Comparison of ENCODE assay signal across 9 cellular contexts in genomic region chr1:32876341-32877210, GRCh38. TPM values are rescaled to one million over a fixed set of nuclear protein-coding genes. Genes with fewer than 3 reads are reported as not detected.
DNase-seq lines count a peak whose midpoint lies in the region; ATAC-seq and TF ChIP-seq lines count a peak whose summit lies in the region.
"Had no signal": no experiment of that assay in that cellular context is flagged by ENCODE, and none has a peak within 500 bp of the region (broad histone marks: within the 10 kb centered on the region; RNA-seq: fewer than 3 reads in every experiment).

No MANE protein-coding gene starts in this region.

- intact Hi-C loops in esophagus squamous epithelium (cut with DNase I), result loop anchor here (10.0 kb wide), 1 partner anchor 162 kb away; no protein-coding TSS in a partner anchor

- H3K27me3 ChIP-seq in esophagus squamous epithelium, result peaks cover 0 to 59% (median 0%) of the 10 kb centered on the region in 4 donors

- WGBS in esophagus squamous epithelium, 2 donors, result 64 to 81% methylated on average over 4 to 6 of the region's 16 CpGs

- CTCF ChIA-PET in GM10248 (lab: Yijun Ruan, JAX), result interaction anchor here (0.6 to 7.0 kb wide), 29 partner anchors 10 to 475 kb away, joined by 3 to 55 read pairs (median 6); partner anchors contain the start of genes AZIN2 and HPCA
- CTCF ChIA-PET in activated CD8-positive, alpha-beta memory T cell treated with anti-CD3 and anti-CD28 coated beads, Interleukin-2, amount 10 ng/mL, durations not matched to agents 7 days and 5 days (lab: Charles Lee), result interaction anchor here (0.8 to 6.7 kb wide), 20 partner anchors 9 to 356 kb away, joined by 3 to 101 read pairs (median 4); partner anchors contain the start of gene HPCA

- no peaks in the 10 kb centered on the region for H3K9me3 Mint-ChIP-seq in activated CD8-positive, alpha-beta memory T cell treated with anti-CD3 and anti-CD28 coated beads, Interleukin-2, amount 10 ng/mL, durations not matched to agents 7 days and 5 days (ENCODE audit: low read depth)
- no peaks in the 10 kb centered on the region for H3K9me3 Mint-ChIP-seq in nephron progenitor cell

- H3K4me1 Mint-ChIP-seq in activated CD8-positive, alpha-beta memory T cell treated with anti-CD3 and anti-CD28 coated beads, Interleukin-2, amount 10 ng/mL, durations not matched to agents 7 days and 5 days, result peaks cover 2% of the 10 kb centered on the region
- peaks cover 50% of the 10 kb centered on the region for H3K4me1 Mint-ChIP-seq in nephron progenitor cell

- no peak overlapping the region for H3K27ac ChIP-seq in esophagus squamous epithelium

- no peak overlapping the region for H3K4me3 ChIP-seq in esophagus squamous epithelium

- H3K9me3 ChIP-seq in esophagus squamous epithelium, result no peaks in the 10 kb centered on the region

- H3K27me3 Mint-ChIP-seq in activated CD8-positive, alpha-beta memory T cell treated with anti-CD3 and anti-CD28 coated beads, Interleukin-2, amount 10 ng/mL, durations not matched to agents 7 days and 5 days, result peaks cover 50% of the 10 kb centered on the region
- H3K27me3 Mint-ChIP-seq in nephron progenitor cell (ENCODE audit: low read depth, poor library complexity), result peaks cover 4% of the 10 kb centered on the region

- peaks cover 5 to 28% (median 6%) of the 10 kb centered on the region in 3 donors for H3K4me1 ChIP-seq in esophagus squamous epithelium

- peak; percentile 16 for DNase-seq in A172 (ENCODE audit: low spot score)
- DNase-seq in GM10248 (ENCODE audit: extremely low spot score), result peak; percentile 80
- DNase-seq in NCI-H2196 treated with DMSO at 0.1 percent for 48 hours (lab: John Stamatoyannopoulos, UW; ENCODE audit: unreplicated experiment), result peak; percentile 17
- peak; percentile 70 for DNase-seq in activated CD8-positive, alpha-beta memory T cell treated with anti-CD3 and anti-CD28 coated beads, Interleukin-2, amount 10 ng/mL, durations not matched to agents 7 days and 5 days
- DNase-seq in esophagus squamous epithelium (lab: John Stamatoyannopoulos, UW), result no peak
- DNase-seq in nephron progenitor cell, result peak; percentile 62
- no peak for DNase-seq in globus pallidus (ENCODE audit: low spot score)

- no peaks in the 10 kb centered on the region for H3K36me3 Mint-ChIP-seq in activated CD8-positive, alpha-beta memory T cell treated with anti-CD3 and anti-CD28 coated beads, Interleukin-2, amount 10 ng/mL, durations not matched to agents 7 days and 5 days
- H3K36me3 Mint-ChIP-seq in nephron progenitor cell (ENCODE audit: low read depth), result no peaks in the 10 kb centered on the region

- POLR2A ChIA-PET in GM10248 (lab: Yijun Ruan, JAX), result interaction anchor here (0.7 kb wide), 2 partner anchors 196 to 541 kb away, joined by 3 to 6 read pairs; no protein-coding TSS in a partner anchor

- H3K4me3 Mint-ChIP-seq in activated CD8-positive, alpha-beta memory T cell treated with anti-CD3 and anti-CD28 coated beads, Interleukin-2, amount 10 ng/mL, durations not matched to agents 7 days and 5 days, result no peak overlapping the region
- no peak overlapping the region for H3K4me3 Mint-ChIP-seq in nephron progenitor cell

- no peaks in the 10 kb centered on the region for H3K36me3 ChIP-seq in esophagus squamous epithelium

- no peak overlapping the region for H3K27ac Mint-ChIP-seq in activated CD8-positive, alpha-beta memory T cell treated with anti-CD3 and anti-CD28 coated beads, Interleukin-2, amount 10 ng/mL, durations not matched to agents 7 days and 5 days
- H3K27ac Mint-ChIP-seq in nephron progenitor cell, result no peak overlapping the region

- ATAC-seq in activated CD8-positive, alpha-beta memory T cell treated with anti-CD3 and anti-CD28 coated beads, Interleukin-2, amount 10 ng/mL, durations not matched to agents 7 days and 5 days, result peak; percentile 80
- ATAC-seq in GM18907 (IDR thresholded peaks at IDR 0.05; ENCODE audit: unreplicated experiment), result no peak

- peak; percentile 89 for TF ChIP-seq CTCF in GM10248 (IDR thresholded peaks at IDR 0.05; ENCODE audit: control extremely low read depth, extremely low read depth, low read depth, missing control alignments)
- peak; percentile 69 to 88 (median 80) for TF ChIP-seq CTCF in esophagus squamous epithelium (IDR thresholded peaks at IDR 0.05)
- TF ChIP-seq CTCF in nephron progenitor cell (IDR thresholded peaks at IDR 0.05), result peak; percentile 71

- TF ChIP-seq POLR2A in esophagus squamous epithelium (IDR thresholded peaks at IDR 0.05), result no peak

RNA-seq across cellular contexts. Expression of gene FNDC5, which starts 5.9 kb away (rescaled TPM):
- 0.41 TPM in 1 of 2 replicates, not detected in the other for total RNA-seq in A172 (2014; rRNA removed; shearing (Covaris generic))
- total RNA-seq in activated CD8-positive, alpha-beta memory T cell treated with anti-CD3 and anti-CD28 coated beads, Interleukin-2, amount 10 ng/mL, durations not matched to agents 7 days and 5 days, result not detected
- under 1 TPM in 2 of 4 donors, not detected in 2; 0.44 to 0.76 TPM for total RNA-seq in esophagus squamous epithelium

RNA-seq across cellular contexts. Expression of gene HPCA, which starts 9.7 kb away (rescaled TPM):
- total RNA-seq in A172 (2014; rRNA removed; shearing (Covaris generic)), result not detected in 2 replicates
- total RNA-seq in activated CD8-positive, alpha-beta memory T cell treated with anti-CD3 and anti-CD28 coated beads, Interleukin-2, amount 10 ng/mL, durations not matched to agents 7 days and 5 days, result under 1 TPM in 1 of 2 experiments, not detected in 1; 0.35 TPM
- total RNA-seq in esophagus squamous epithelium, result not detected
- total RNA-seq: glomerular endothelial cell had no signal

RNA-seq across cellular contexts. Expression of gene TMEM54, which starts 24.6 kb away (rescaled TPM):
- 47.5 and 76.9 TPM in 2 replicates for total RNA-seq in A172 (2014; rRNA removed; shearing (Covaris generic))
- total RNA-seq in activated CD8-positive, alpha-beta memory T cell treated with anti-CD3 and anti-CD28 coated beads, Interleukin-2, amount 10 ng/mL, durations not matched to agents 7 days and 5 days, result not detected
- total RNA-seq in esophagus squamous epithelium, result 100 to 1,000 TPM; 151 to 255 (median 178) TPM

RNA-seq across cellular contexts. Expression of gene S100PBP, which starts 59.1 kb away (rescaled TPM):
- 20.0 and 20.4 TPM in 2 replicates for total RNA-seq in A172 (2014; rRNA removed; shearing (Covaris generic))
- 100 to 1,000 TPM in 1 of 2 experiments, 10 to 100 TPM in 1; 85.3 to 102 TPM for total RNA-seq in activated CD8-positive, alpha-beta memory T cell treated with anti-CD3 and anti-CD28 coated beads, Interleukin-2, amount 10 ng/mL, durations not matched to agents 7 days and 5 days
- 10 to 100 TPM in 2 of 4 donors, 1 to 10 TPM in 2; 6.5 to 20.0 (median 11.9) TPM for total RNA-seq in esophagus squamous epithelium

RNA-seq across cellular contexts. Expression of gene YARS1, which starts 59.4 kb away (rescaled TPM):
- 63.4 and 79.1 TPM in 2 replicates for total RNA-seq in A172 (2014; rRNA removed; shearing (Covaris generic))
- 100 to 1,000 TPM; 192 to 238 TPM for total RNA-seq in activated CD8-positive, alpha-beta memory T cell treated with anti-CD3 and anti-CD28 coated beads, Interleukin-2, amount 10 ng/mL, durations not matched to agents 7 days and 5 days
- total RNA-seq in esophagus squamous epithelium, result 10 to 100 TPM; 46.7 to 92.0 (median 62.3) TPM

Comparison
In these comparisons a context has a peak if more than half of its experiments do, and no peak if none do; other contexts are left out.
1. DNase-seq: peak in A172 (single experiment), GM10248 (single experiment), NCI-H2196 treated with DMSO at 0.1 percent for 48 hours (single experiment), activated CD8-positive, alpha-beta memory T cell treated with anti-CD3 and anti-CD28 coated beads, Interleukin-2, amount 10 ng/mL, durations not matched to agents 7 days and 5 days (single experiment) and nephron progenitor cell (single experiment); none in esophagus squamous epithelium (single experiment) and globus pallidus (single experiment).
2. RNA of gene TMEM54, which starts 24.6 kb away (total RNA-seq): 151 to 255 TPM in esophagus squamous epithelium and 47.5 to 76.9 TPM in A172; not detected in activated CD8-positive, alpha-beta memory T cell treated with anti-CD3 and anti-CD28 coated beads, Interleukin-2, amount 10 ng/mL, durations not matched to agents 7 days and 5 days; every median in the first group is over 10 times any median in the second.
3. Peak in every context shown above with its lines, with median percentiles within 50 percentile points of each other: CTCF ChIP-seq.